Comparison of ENCODE assay signal across 2 cellular contexts in genomic region chr3:39415983-39416382, GRCh38.
TF ChIP-seq lines count a peak whose summit lies in the region.

No MANE protein-coding gene starts in this region.

TF ChIP-seq in HepG2, 621 proteins besides CTCF, POLR2A, EP300 and RAD21:
- peak; percentile 20 for TF ChIP-seq AGO2 (optimal IDR thresholded peaks at IDR 0.05; ENCODE audit: low read depth, low read length)
- no peak for TF ChIP-seq ZNF496 (CRISPR knock-in tag; IDR thresholded peaks at IDR 0.05; ENCODE audit: insufficient replicate concordance)
- TF ChIP-seq POLR2G (IDR thresholded peaks at IDR 0.05; ENCODE audit: low read depth, low read length): peak; percentile 5; the same call in 1 of the 2 replicates
- TF ChIP-seq PITX1 (CRISPR knock-in tag; IDR thresholded peaks at IDR 0.05): no peak
- TF ChIP-seq ZNF24 (IDR thresholded peaks at IDR 0.05): no peak

TF ChIP-seq in HEK293T, 16 proteins besides CTCF, POLR2A, EP300 and RAD21:
- TF ChIP-seq CTBP1 (IDR thresholded peaks at IDR 0.05; ENCODE audit: borderline replicate concordance) (no peak), SUZ12 (IDR thresholded peaks at IDR 0.05) (no peak)
TF ChIP-seq in HEK293T: peak in this region for 0.
